8 cellular contexts compared by ENCODE assay signal in genomic region chr4:6640292-6641163, GRCh38. TPM values are rescaled to one million over a fixed set of nuclear protein-coding genes. Genes with fewer than 3 reads are reported as not detected.
DNase-seq lines count a peak whose midpoint lies in the region; ATAC-seq and TF ChIP-seq lines count a peak whose summit lies in the region.

Gene MRFAP1, plus strand, starts transcription at chr4:6640685. Its CDS starts 178 bp downstream, at chr4:6640863.

- H3K4me1 Mint-ChIP-seq in IgD-negative memory B cell: peaks cover 12 to 28% (median 26%) of the 10 kb centered on the region in 3 donors

- peak within 1 kb of the TSS; percentile 92 for H3K27ac ChIP-seq in epithelial cell of prostate

- peaks cover 0 to 3% (median 0%) of the 10 kb centered on the region in 3 donors for H3K9me3 Mint-ChIP-seq in IgD-negative memory B cell

- H3K4me3 ChIP-seq in mucosa of descending colon: peak within 1 kb of the TSS; percentile 60

- H3K4me3 Mint-ChIP-seq in IgD-negative memory B cell: peak within 1 kb of the TSS; percentile 97 to 100 (median 98)

- DNase-seq in DMS 273 treated with DMSO at 0.1 percent for 48 hours (lab: John Stamatoyannopoulos, UW): peak; percentile 60
- peak; percentile 95 for DNase-seq in OCI-M1 (lab: John Stamatoyannopoulos, UW)
- DNase-seq in activated T-cell treated with anti-CD3 and anti-CD28 coated beads for 24 hours (ENCODE audit: low read depth): peak; percentile 91
- peak; percentile 87 for DNase-seq in epithelial cell of prostate (ENCODE audit: low read depth, low spot score)
- peak; percentile 96 to 97 (median 96) for DNase-seq in mucosa of descending colon
- DNase-seq in stimulated activated CD8-positive, alpha-beta memory T cell treated with anti-CD3 and anti-CD28 coated beads, Interleukin-4, amount 100 ng/mL, for 1 hour (ENCODE audit: low read depth in 2 of 2, low spot score in 1 of 2): peak; percentile 81 to 88

- no peaks in the 10 kb centered on the region for H3K36me3 ChIP-seq in mucosa of descending colon (ENCODE audit: low read depth)

- no peaks in the 10 kb centered on the region for H3K9me3 ChIP-seq in mucosa of descending colon

- H3K36me3 Mint-ChIP-seq in IgD-negative memory B cell: no peaks in the 10 kb centered on the region

- intact Hi-C loops in mucosa of descending colon (cut with DNase I, micrococcal nuclease): no loop called here

- ATAC-seq in GM21529 (IDR thresholded peaks at IDR 0.05; ENCODE audit: unreplicated experiment) (peak; percentile 88), mucosa of descending colon (peak; percentile 99)

- peaks cover 24% of the 10 kb centered on the region for H3K4me1 ChIP-seq in mucosa of descending colon (ENCODE audit: low read depth)

- peak within 1 kb of the TSS; percentile 91 to 99 (median 99) for H3K27ac Mint-ChIP-seq in IgD-negative memory B cell

- peaks cover 2% of the 10 kb centered on the region for H3K27me3 Mint-ChIP-seq in IgD-negative memory B cell

- no peak for TF ChIP-seq CTCF in mucosa of descending colon (IDR thresholded peaks at IDR 0.05)

RNA-seq across cellular contexts. Expression of gene MRFAP1, which starts in this region (rescaled TPM):
- polyA plus RNA-seq in IgD-negative memory B cell: 130 TPM
- 100 to 1,000 TPM; 115 to 244 (median 172) TPM for total RNA-seq in mucosa of descending colon

Comparison
In these comparisons a context has a peak if more than half of its experiments do, and no peak if none do; other contexts are left out.
1. Peak in every context shown above with its lines: DNase-seq, ATAC-seq, H3K4me3 ChIP-seq and H3K27ac ChIP-seq.